8 cellular contexts compared by ENCODE assay signal in the genomic region with DNA sequence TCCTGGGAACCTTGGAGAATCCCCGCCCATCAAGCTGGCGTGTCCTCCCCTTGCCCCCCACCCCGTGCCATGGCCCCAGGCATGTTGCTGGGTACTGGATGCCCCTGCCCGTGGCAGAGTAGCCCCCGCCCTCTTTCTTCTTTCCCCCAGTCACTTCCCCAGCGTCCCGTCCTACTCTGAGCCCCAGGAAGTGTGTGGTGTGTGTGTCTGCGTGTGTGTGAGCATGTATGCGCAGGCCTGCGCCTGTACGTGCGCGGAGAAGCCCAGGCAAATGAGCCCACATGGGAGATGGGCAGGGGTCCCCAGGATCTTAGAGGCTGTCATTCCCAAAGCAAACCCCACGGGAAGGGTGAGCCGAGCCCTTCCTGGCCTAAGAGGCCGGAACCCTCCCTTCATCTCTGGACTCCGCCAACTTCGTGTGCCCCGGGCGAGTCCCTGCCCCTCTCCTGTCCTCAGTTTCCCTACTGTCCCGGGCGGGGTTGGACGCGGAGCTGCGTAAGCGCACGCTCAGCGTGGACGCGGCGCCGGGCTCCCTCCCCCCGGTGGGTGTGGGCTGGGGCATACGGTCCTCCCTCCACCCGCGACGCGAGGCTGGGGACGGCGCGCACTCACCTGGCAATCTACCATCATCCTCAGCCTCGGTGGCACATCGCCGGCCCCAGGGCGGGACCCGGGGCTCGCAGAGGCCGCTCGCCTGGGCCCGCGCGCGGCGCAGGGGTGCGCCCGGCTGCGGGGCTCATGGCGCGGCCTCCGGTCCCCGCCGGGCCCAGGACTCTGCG. TPM values are rescaled to one million over a fixed set of nuclear protein-coding genes. Genes with fewer than 3 reads are reported as not detected.
DNase-seq lines count a peak whose midpoint lies in the region; ATAC-seq and TF ChIP-seq lines count a peak whose summit lies in the region.

No MANE protein-coding gene starts in this region.

- ATAC-seq in GM21619 (IDR thresholded peaks at IDR 0.05; ENCODE audit: unreplicated experiment) (peak; percentile 17), right lobe of liver (peak in 2 of 4 donors; percentile 1 to 2)
- ATAC-seq in stimulated activated naive CD8-positive, alpha-beta T cell treated with anti-CD3 and anti-CD28 coated beads, Interleukin-15, Interleukin-2, amounts not matched to agents 100 U/mL and 50 U/mL, for 24 hours, result peak; percentile 11

- peaks cover 9% of the 10 kb centered on the region; the same call in 1 of the 2 replicates for H3K36me3 ChIP-seq in WERI-Rb-1
- no peaks in the 10 kb centered on the region for H3K36me3 ChIP-seq in right lobe of liver

- H3K4me1 ChIP-seq in right lobe of liver, result peaks cover 0 to 20% (median 8%) of the 10 kb centered on the region in 4 donors

- H3K4me3 Mint-ChIP-seq in chondrocyte (ENCODE audit: unreplicated experiment), result peak overlapping the region; percentile 77

- peak overlapping the region; percentile 76 for H3K27ac Mint-ChIP-seq in chondrocyte (ENCODE audit: unreplicated experiment)

- WGBS in right lobe of liver (ENCODE audit: insufficient coverage, low coverage, low lambda C conversion rate, missing lambda C conversion rate), result 48% methylated on average over 2 of the region's 63 CpGs

- H3K9me3 ChIP-seq in WERI-Rb-1 (ENCODE audit: severe bottlenecking) (no peaks in the 10 kb centered on the region), right lobe of liver (no peaks in the 10 kb centered on the region)

- no peak for TF ChIP-seq POLR2A in right lobe of liver (IDR thresholded peaks at IDR 0.05)

- H3K27me3 Mint-ChIP-seq in chondrocyte (ENCODE audit: low read depth), result no peaks in the 10 kb centered on the region

- peaks cover 29% of the 10 kb centered on the region for H3K4me1 Mint-ChIP-seq in chondrocyte (ENCODE audit: low read depth)

- H3K27me3 ChIP-seq in WERI-Rb-1 (ENCODE audit: insufficient read depth, low read depth, severe bottlenecking), result no peaks in the 10 kb centered on the region
- no peaks in the 10 kb centered on the region for H3K27me3 ChIP-seq in right lobe of liver

- no peak for TF ChIP-seq CTCF in WERI-Rb-1 (IDR thresholded peaks at IDR 0.05; ENCODE audit: low read depth, low read length)
- TF ChIP-seq CTCF in chondrocyte (IDR thresholded peaks at IDR 0.05), result no peak
- no peak for TF ChIP-seq CTCF in right lobe of liver (IDR thresholded peaks at IDR 0.05)

- DNase-seq in G401 (ENCODE audit: low spot score) (peak; percentile 38), KG1 (lab: John Stamatoyannopoulos, UW) (peak; percentile 46), WERI-Rb-1 (peak; percentile 44), chondrocyte (ENCODE audit: low spot score) (no peak), right lobe of liver (peak in 2 of 3 donors; percentile 66 to 72), midbrain (lab: John Stamatoyannopoulos, UW) (no peak)
- peak; percentile 61 for DNase-seq in stimulated activated naive CD8-positive, alpha-beta T cell treated with anti-CD3 and anti-CD28 coated beads, Interleukin-15, Interleukin-2, amounts not matched to agents 100 U/mL and 50 U/mL, for 24 hours

- in situ Hi-C loops in G401 (cut with HindIII; ENCODE audit: low sequenced_read_pairs), result no loop called here

- H3K36me3 Mint-ChIP-seq in chondrocyte (ENCODE audit: low read depth), result no peaks in the 10 kb centered on the region

- H3K4me3 ChIP-seq in WERI-Rb-1 (ENCODE audit: low read depth, low read length) (peak overlapping the region; percentile 88), right lobe of liver (peak overlapping the region; percentile 49 to 62 (median 62))

- H3K9me3 Mint-ChIP-seq in chondrocyte (ENCODE audit: low read depth), result no peaks in the 10 kb centered on the region

- peak overlapping the region; percentile 86 for H3K27ac ChIP-seq in WERI-Rb-1
- H3K27ac ChIP-seq in right lobe of liver, result peak overlapping the region in 2 of 3 donors; percentile 60 to 63

- intact Hi-C loops in right lobe of liver (cut with DNase I), result loop anchor here in 1 of 2 donors (5.0 kb wide), 1 partner anchor 106 kb away; no protein-coding TSS in a partner anchor

RNA-seq across cellular contexts. Expression of a gene that starts 15.2 kb away (rescaled TPM):
- total RNA-seq in G401 (2014; rRNA removed; shearing (Covaris generic)), result not detected in 2 replicates
- total RNA-seq in chondrocyte, result 2.1 to 8.1 TPM (median 5.8 TPM) in 3 replicates
- 1 to 10 TPM in 5 of 6 experiments, under 1 TPM in 1; 0.68 to 3.7 (median 1.9) TPM for total RNA-seq in right lobe of liver

RNA-seq across cellular contexts. Expression of a gene that starts 27.5 kb away (rescaled TPM):
- 21.7 and 29.8 TPM in 2 replicates for total RNA-seq in G401 (2014; rRNA removed; shearing (Covaris generic))
- total RNA-seq in chondrocyte (16.1 to 19.0 TPM (median 17.5 TPM) in 3 replicates), right lobe of liver (10 to 100 TPM in 1 of 6 experiments, 1 to 10 TPM in 5; 4.3 to 19.8 (median 5.7) TPM)

Comparison
In these comparisons a context has a peak if more than half of its experiments do, and no peak if none do; other contexts are left out.
1. DNase-seq: peak in G401 (single experiment), KG1 (single experiment), WERI-Rb-1 (single experiment), right lobe of liver (2 of 3) and stimulated activated naive CD8-positive, alpha-beta T cell treated with anti-CD3 and anti-CD28 coated beads, Interleukin-15, Interleukin-2, amounts not matched to agents 100 U/mL and 50 U/mL, for 24 hours (single experiment); none in chondrocyte (single experiment) and midbrain (single experiment).